Comparison of ENCODE assay signal across 3 cellular contexts in the genomic region with DNA sequence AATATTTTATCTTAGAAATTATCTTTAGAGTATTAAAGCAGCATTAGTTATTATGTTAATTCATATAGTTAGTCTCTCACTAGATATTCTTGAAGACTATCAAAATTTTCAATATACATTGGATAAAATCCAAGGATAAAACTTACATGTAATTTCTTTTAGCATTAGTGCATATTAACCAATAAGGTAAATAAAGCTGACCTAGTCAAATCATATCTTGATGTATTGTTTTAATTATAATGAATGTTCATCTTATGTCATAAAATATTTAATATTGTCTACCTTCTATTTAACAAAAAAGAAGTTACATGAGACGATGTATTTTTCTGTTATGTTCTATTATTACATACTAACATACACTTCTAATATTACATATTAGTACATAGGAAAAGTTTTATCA.
TF ChIP-seq lines count a peak whose summit lies in the region.

No MANE protein-coding gene starts in this region.

TF ChIP-seq in A549, 52 proteins besides CTCF, POLR2A, EP300 and RAD21:
- TF ChIP-seq RNF2 (IDR thresholded peaks at IDR 0.05; ENCODE audit: borderline replicate concordance, low read depth): no peak
- no peak for TF ChIP-seq BHLHE40 (IDR thresholded peaks at IDR 0.05; ENCODE audit: low read depth, low read length)
- TF ChIP-seq MAFK (IDR thresholded peaks at IDR 0.05; ENCODE audit: partially characterized antibody): peak; percentile 9

TF ChIP-seq in HCT116, 20 proteins besides CTCF, POLR2A, EP300 and RAD21 (continued from another document):
- TF ChIP-seq EGR1 (IDR thresholded peaks at IDR 0.05; ENCODE audit: low read depth): no peak
- TF ChIP-seq TCF7L2 (IDR thresholded peaks at IDR 0.05; ENCODE audit: borderline replicate concordance, extremely low read depth, insufficient read depth, insufficient read length): no peak
- no peak for TF ChIP-seq POLR2AphosphoS5 (IDR thresholded peaks at IDR 0.05; ENCODE audit: low read depth, low read length)
- TF ChIP-seq, protein P1, sequence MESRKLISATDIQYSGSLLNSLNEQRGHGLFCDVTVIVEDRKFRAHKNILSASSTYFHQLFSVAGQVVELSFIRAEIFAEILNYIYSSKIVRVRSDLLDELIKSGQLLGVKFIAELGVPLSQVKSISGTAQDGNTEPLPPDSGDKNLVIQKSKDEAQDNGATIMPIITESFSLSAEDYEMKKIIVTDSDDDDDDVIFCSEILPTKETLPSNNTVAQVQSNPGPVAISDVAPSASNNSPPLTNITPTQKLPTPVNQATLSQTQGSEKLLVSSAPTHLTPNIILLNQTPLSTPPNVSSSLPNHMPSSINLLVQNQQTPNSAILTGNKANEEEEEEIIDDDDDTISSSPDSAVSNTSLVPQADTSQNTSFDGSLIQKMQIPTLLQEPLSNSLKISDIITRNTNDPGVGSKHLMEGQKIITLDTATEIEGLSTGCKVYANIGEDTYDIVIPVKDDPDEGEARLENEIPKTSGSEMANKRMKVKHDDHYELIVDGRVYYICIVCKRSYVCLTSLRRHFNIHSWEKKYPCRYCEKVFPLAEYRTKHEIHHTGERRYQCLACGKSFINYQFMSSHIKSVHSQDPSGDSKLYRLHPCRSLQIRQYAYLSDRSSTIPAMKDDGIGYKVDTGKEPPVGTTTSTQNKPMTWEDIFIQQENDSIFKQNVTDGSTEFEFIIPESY (IDR thresholded peaks at IDR 0.05; ENCODE audit: extremely low read depth, insufficient replicate concordance, low read length): no peak
- TF ChIP-seq CBX3 (IDR thresholded peaks at IDR 0.05; ENCODE audit: low read depth): no peak
- no peak for TF ChIP-seq ZFX (IDR thresholded peaks at IDR 0.05)
- TF ChIP-seq, protein P2, sequence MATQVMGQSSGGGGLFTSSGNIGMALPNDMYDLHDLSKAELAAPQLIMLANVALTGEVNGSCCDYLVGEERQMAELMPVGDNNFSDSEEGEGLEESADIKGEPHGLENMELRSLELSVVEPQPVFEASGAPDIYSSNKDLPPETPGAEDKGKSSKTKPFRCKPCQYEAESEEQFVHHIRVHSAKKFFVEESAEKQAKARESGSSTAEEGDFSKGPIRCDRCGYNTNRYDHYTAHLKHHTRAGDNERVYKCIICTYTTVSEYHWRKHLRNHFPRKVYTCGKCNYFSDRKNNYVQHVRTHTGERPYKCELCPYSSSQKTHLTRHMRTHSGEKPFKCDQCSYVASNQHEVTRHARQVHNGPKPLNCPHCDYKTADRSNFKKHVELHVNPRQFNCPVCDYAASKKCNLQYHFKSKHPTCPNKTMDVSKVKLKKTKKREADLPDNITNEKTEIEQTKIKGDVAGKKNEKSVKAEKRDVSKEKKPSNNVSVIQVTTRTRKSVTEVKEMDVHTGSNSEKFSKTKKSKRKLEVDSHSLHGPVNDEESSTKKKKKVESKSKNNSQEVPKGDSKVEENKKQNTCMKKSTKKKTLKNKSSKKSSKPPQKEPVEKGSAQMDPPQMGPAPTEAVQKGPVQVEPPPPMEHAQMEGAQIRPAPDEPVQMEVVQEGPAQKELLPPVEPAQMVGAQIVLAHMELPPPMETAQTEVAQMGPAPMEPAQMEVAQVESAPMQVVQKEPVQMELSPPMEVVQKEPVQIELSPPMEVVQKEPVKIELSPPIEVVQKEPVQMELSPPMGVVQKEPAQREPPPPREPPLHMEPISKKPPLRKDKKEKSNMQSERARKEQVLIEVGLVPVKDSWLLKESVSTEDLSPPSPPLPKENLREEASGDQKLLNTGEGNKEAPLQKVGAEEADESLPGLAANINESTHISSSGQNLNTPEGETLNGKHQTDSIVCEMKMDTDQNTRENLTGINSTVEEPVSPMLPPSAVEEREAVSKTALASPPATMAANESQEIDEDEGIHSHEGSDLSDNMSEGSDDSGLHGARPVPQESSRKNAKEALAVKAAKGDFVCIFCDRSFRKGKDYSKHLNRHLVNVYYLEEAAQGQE (IDR thresholded peaks at IDR 0.05; ENCODE audit: low read depth): no peak
- TF ChIP-seq YY1 (IDR thresholded peaks at IDR 0.05; ENCODE audit: extremely low read depth, insufficient replicate concordance, low read depth, low read length): no peak
- TF ChIP-seq EZH2 (IDR thresholded peaks at IDR 0.05): no peak
TF ChIP-seq in HCT116: peak in this region for 0.

TF ChIP-seq in K562, 482 proteins besides CTCF, POLR2A, EP300 and RAD21:
- TF ChIP-seq POLR2AphosphoS5 (IDR thresholded peaks at IDR 0.05; ENCODE audit: control insufficient read depth, insufficient read depth, low read depth, low read length) (no peak), NR2C1 (IDR thresholded peaks at IDR 0.05) (no peak), NR2C1 (tag; IDR thresholded peaks at IDR 0.05) (no peak), TAF15 (IDR thresholded peaks at IDR 0.05; ENCODE audit: low read depth, low read length) (no peak), C11orf30 (IDR thresholded peaks at IDR 0.05; ENCODE audit: low read depth) (0 out of 2 replicates have a peak, but pooled peaks have one; percentile 13), ZNF316 (IDR thresholded peaks at IDR 0.05) (peak; percentile 73; the same call in 1 of the 2 replicates)
